In genomic region chr1:93995837-93996526, GRCh38 we compare ENCODE assay signal across 24 cellular contexts.
DNase-seq lines count a peak whose midpoint lies in the region; ATAC-seq and TF ChIP-seq lines count a peak whose summit lies in the region.
"Had no signal": no experiment of that assay in that cellular context is flagged by ENCODE, and none has a peak within 500 bp of the region (broad histone marks: within the 10 kb centered on the region; RNA-seq: fewer than 3 reads in every experiment).

No MANE protein-coding gene starts in this region.

- H3K9me3 ChIP-seq in mammary epithelial cell (replicated peaks; ENCODE audit: insufficient read depth, low read length) = no peaks in the 10 kb centered on the region
- H3K9me3 ChIP-seq: vagina had no signal

- no peak overlapping the region for H3K9ac ChIP-seq in mammary epithelial cell (ENCODE audit: insufficient read depth, low read length)
- H3K9ac ChIP-seq: KMS-11 had no signal

- DNase-seq in NCI-H82 (lab: John Stamatoyannopoulos, UW) (peak; percentile 26), NCI-H82 treated with DMSO at 0.1 percent for 48 hours (lab: John Stamatoyannopoulos, UW; ENCODE audit: unreplicated experiment) (no peak), mammary epithelial cell (no peak), smooth muscle cell of the brain vasculature (ENCODE audit: low read depth, low spot score) (peak; percentile 28), SKM-1 treated with dmso at 0.1 percent for 144 hours (lab: John Stamatoyannopoulos, UW; ENCODE audit: unreplicated experiment) (no peak), foreskin melanocyte (no peak)
- peak; percentile 27 for DNase-seq in Jurkat, Clone E6-1 (ENCODE audit: low read depth, low spot score)
- DNase-seq: ACHN; activated CD4-positive, alpha-beta T cell treated with anti-CD3 and anti-CD28 coated beads, Interleukin-2, amount 50 U/mL, for 1 hour; activated effector memory CD4-positive, alpha-beta T cell treated with anti-CD3 and anti-CD28 coated beads, Interleukin-2, amount 50 U/mL, for 16 hours; foreskin fibroblast; kidney; NCI-H1048; NCI-H2081 treated with DMSO at 0.1 percent for 48 hours; NCI-H526; SIG-M5; T-cell had no signal

- H4K20me1 ChIP-seq in mammary epithelial cell (ENCODE audit: insufficient read depth, low read length) = no peaks in the 10 kb centered on the region

- H3K27me3 ChIP-seq in mammary epithelial cell (ENCODE audit: insufficient read depth, low read length) = no peaks in the 10 kb centered on the region
- H3K27me3 ChIP-seq: vagina had no signal

- H3K4me2 ChIP-seq in mammary epithelial cell (ENCODE audit: insufficient read depth, low read depth, low read length) = peak overlapping the region; percentile 17
- H3K4me2 ChIP-seq: KMS-11 had no signal

- TF ChIP-seq CTCF in mammary epithelial cell (conservative IDR thresholded peaks at IDR 0.05 in 1 of 2, IDR thresholded peaks at IDR 0.05 in 1 of 2; ENCODE audit: extremely low read depth in 1 of 2, insufficient read depth in 1 of 2, low read depth in 1 of 2, low read length in 2 of 2) = no peak

- dilution Hi-C loops in mammary epithelial cell (cut with HindIII; ENCODE audit: low sequenced_read_pairs) = loop anchor here (5.0 kb wide), 1 partner anchor 36 kb away; no protein-coding TSS in a partner anchor

- CTCF ChIA-PET in mammary epithelial cell (lab: Charles Lee; ENCODE audit: low non-redundant PET) = no interaction called here

- no peaks in the 10 kb centered on the region for H3K36me3 ChIP-seq in mammary epithelial cell (ENCODE audit: insufficient read depth, low read length)
- H3K36me3 ChIP-seq: vagina had no signal

- H2AFZ ChIP-seq in mammary epithelial cell (ENCODE audit: low read depth, low read length) = peak overlapping the region; percentile 35

- no peaks in the 10 kb centered on the region for H3K79me2 ChIP-seq in mammary epithelial cell (ENCODE audit: insufficient read depth, low read length)

- intact Hi-C loops in mammary epithelial cell (cut with micrococcal nuclease) = no loop called here

- BruUV-seq in mammary epithelial cell (replicated peaks; lab: Mats Ljungman, UMichigan) = no TSS peak

- WGBS in mammary epithelial cell (ENCODE audit: low coverage, missing lambda C conversion rate) = 9% methylated on average over 5 of the region's 5 CpGs

- H3K4me3 ChIP-seq in Jurkat, Clone E6-1 (ENCODE audit: low read length) = no peak overlapping the region
- H3K4me3 ChIP-seq in mammary epithelial cell (replicated peaks in 1 of 3; ENCODE audit: insufficient read depth in 1 of 3, low read depth in 2 of 3, low read length in 3 of 3) = no peak overlapping the region
- H3K4me3 ChIP-seq: GM12878, lung, vagina had no signal

- in situ Hi-C loops in mammary epithelial cell (cut with MboI; ENCODE audit: low sequenced_read_pairs in 2 of 2) = no loop called here

- ATAC-seq in GM18907 (IDR thresholded peaks at IDR 0.05; ENCODE audit: unreplicated experiment) = no peak
- ATAC-seq: GM12878, T-cell had no signal

- peaks cover 57% of the 10 kb centered on the region for H3K4me1 ChIP-seq in mammary epithelial cell (ENCODE audit: insufficient read depth, low read length)
- H3K4me1 ChIP-seq: vagina had no signal

- H3K27ac ChIP-seq in mammary epithelial cell (ENCODE audit: insufficient read depth, low read depth, low read length) = no peak overlapping the region
- H3K27ac ChIP-seq: C4-2B, KMS-11, vagina, VCaP had no signal

Comparison
In these comparisons a context has a peak if more than half of its experiments do, and no peak if none do; other contexts are left out.
1. DNase-seq: peak in NCI-H82 (single experiment), Jurkat, Clone E6-1 (single experiment) and smooth muscle cell of the brain vasculature (single experiment); none in NCI-H82 treated with DMSO at 0.1 percent for 48 hours (single experiment), mammary epithelial cell (single experiment), SKM-1 treated with dmso at 0.1 percent for 144 hours (single experiment) and foreskin melanocyte (single experiment).